Comparison of ENCODE assay signal across 1 cellular context in genomic region chr13:50123862-50124535, GRCh38.
TF ChIP-seq lines count a peak whose summit lies in the region.

No MANE protein-coding gene starts in this region.

TF ChIP-seq in HepG2, 621 proteins besides CTCF, POLR2A, EP300 and RAD21 (continued from another document and continues in another):
- TF ChIP-seq HOXA9 (CRISPR knock-in tag; IDR thresholded peaks at IDR 0.05; ENCODE audit: borderline replicate concordance) (no peak; the same call in 1 of the 2 replicates), ZKSCAN1 (IDR thresholded peaks at IDR 0.05; ENCODE audit: low read length) (no peak), CENPT (CRISPR knock-in tag; IDR thresholded peaks at IDR 0.05; ENCODE audit: low read depth) (0 out of 2 replicates have a peak, but pooled peaks have one; percentile 0), ZFP82 (CRISPR knock-in tag; IDR thresholded peaks at IDR 0.05; ENCODE audit: borderline replicate concordance) (peak; percentile 70; the same call in 1 of the 2 replicates), FOXP1 (IDR thresholded peaks at IDR 0.05) (no peak), FOXP1 (CRISPR knock-in tag; IDR thresholded peaks at IDR 0.05) (0 out of 2 replicates have a peak, but pooled peaks have one; percentile 6), BCL6 (CRISPR knock-in tag; IDR thresholded peaks at IDR 0.05) (peak; percentile 47; the same call in 1 of the 2 replicates), ATF7-NPFF (CRISPR knock-in tag; IDR thresholded peaks at IDR 0.05; ENCODE audit: low read depth) (peak; percentile 47), KMT2B (CRISPR knock-in tag; IDR thresholded peaks at IDR 0.05) (peak; percentile 85; the same call in 1 of the 2 replicates), SCMH1 (CRISPR knock-in tag; IDR thresholded peaks at IDR 0.05; ENCODE audit: borderline replicate concordance) (no peak), ZNF550 (CRISPR knock-in tag; IDR thresholded peaks at IDR 0.05; ENCODE audit: borderline replicate concordance) (peak; percentile 69; the same call in 1 of the 2 replicates), HNF4G (IDR thresholded peaks at IDR 0.05; ENCODE audit: borderline replicate concordance, low read depth, low read length) (no peak), HNF4G (CRISPR knock-in tag; IDR thresholded peaks at IDR 0.05; ENCODE audit: borderline replicate concordance, low read depth) (peak; percentile 36; the same call in 1 of the 2 replicates), ZNF710 (CRISPR knock-in tag; IDR thresholded peaks at IDR 0.05; ENCODE audit: borderline replicate concordance) (peak; percentile 68; the same call in 1 of the 2 replicates), SP2 (CRISPR knock-in tag; IDR thresholded peaks at IDR 0.05) (peak; percentile 56), KLF6 (CRISPR knock-in tag; IDR thresholded peaks at IDR 0.05) (peak; percentile 65; the same call in 1 of the 2 replicates), SRF (IDR thresholded peaks at IDR 0.05; ENCODE audit: low read depth, low read length) (no peak), ZNF558 (CRISPR knock-in tag; IDR thresholded peaks at IDR 0.05; ENCODE audit: borderline replicate concordance) (peak; percentile 91; the same call in 1 of the 2 replicates), ZBTB14 (CRISPR knock-in tag; IDR thresholded peaks at IDR 0.05) (peak; percentile 46), XRCC5 (optimal IDR thresholded peaks at IDR 0.05; ENCODE audit: low read length) (peak; percentile 56), ZNF513 (CRISPR knock-in tag; conservative IDR thresholded peaks at IDR 0.05) (0 out of 2 replicates have a peak, but pooled peaks have one; percentile 31), ARID5B (CRISPR knock-in tag; IDR thresholded peaks at IDR 0.05) (peak; percentile 44; the same call in 1 of the 2 replicates), HNF1A (IDR thresholded peaks at IDR 0.05; ENCODE audit: low read depth) (no peak; the same call in 1 of the 2 replicates), HNF1A (CRISPR knock-in tag; IDR thresholded peaks at IDR 0.05; ENCODE audit: borderline replicate concordance) (peak; percentile 8; the same call in 1 of the 2 replicates), FOXO1 (CRISPR knock-in tag; IDR thresholded peaks at IDR 0.05) (peak; percentile 36), TRIM22 (IDR thresholded peaks at IDR 0.05) (no peak), ELF3 (CRISPR knock-in tag; IDR thresholded peaks at IDR 0.05) (peak; percentile 38), TERF1 (CRISPR knock-in tag; IDR thresholded peaks at IDR 0.05) (0 out of 2 replicates have a peak, but pooled peaks have one; percentile 17), ZFX (CRISPR knock-in tag; IDR thresholded peaks at IDR 0.05; ENCODE audit: low read depth) (peak; percentile 70), ZSCAN9 (CRISPR knock-in tag; IDR thresholded peaks at IDR 0.05; ENCODE audit: borderline replicate concordance) (peak; percentile 32; the same call in 1 of the 2 replicates), KDM3A (CRISPR knock-in tag; IDR thresholded peaks at IDR 0.05; ENCODE audit: low read depth) (peak; percentile 42), AGO1 (IDR thresholded peaks at IDR 0.05; ENCODE audit: low read depth, low read length, poor library complexity, severe bottlenecking) (peak; percentile 20), ZNF530 (CRISPR knock-in tag; IDR thresholded peaks at IDR 0.05; ENCODE audit: low read depth) (no peak), PHF8 (CRISPR knock-in tag; IDR thresholded peaks at IDR 0.05) (peak; percentile 67), HDAC2 (CRISPR knock-in tag; IDR thresholded peaks at IDR 0.05) (peak; percentile 46; the same call in 1 of the 2 replicates), MTERF4 (CRISPR knock-in tag; IDR thresholded peaks at IDR 0.05) (no peak), ZSCAN20 (CRISPR knock-in tag; IDR thresholded peaks at IDR 0.05; ENCODE audit: borderline replicate concordance) (0 out of 2 replicates have a peak, but pooled peaks have one; percentile 28), MXD1 (CRISPR knock-in tag; IDR thresholded peaks at IDR 0.05) (peak; percentile 48; the same call in 1 of the 2 replicates), THRA (CRISPR knock-in tag; IDR thresholded peaks at IDR 0.05; ENCODE audit: borderline replicate concordance) (peak; percentile 49), STAT5B (CRISPR knock-in tag; IDR thresholded peaks at IDR 0.05) (no peak)
